In genomic region chr17:35313875-35314409, GRCh38 we compare ENCODE assay signal across 8 cellular contexts. TPM values are rescaled to one million over a fixed set of nuclear protein-coding genes. Genes with fewer than 3 reads are reported as not detected.
A peak's percentile ranks its signal among the peaks of the same experiment; 100 is the strongest.
DNase-seq lines count a peak whose midpoint lies in the region; ATAC-seq, FAIRE-seq and TF ChIP-seq lines count a peak whose summit lies in the region.

No MANE protein-coding gene starts in this region.

- H3K4me1 Mint-ChIP-seq in GM23338 = peaks cover 30% of the 10 kb centered on the region
- H3K4me1 Mint-ChIP-seq in activated T-cell treated with anti-CD3 and anti-CD28 coated beads, Interleukin-2, amount 50 U/mL, for 4 hours (ENCODE audit: low read depth) = peaks cover 43% of the 10 kb centered on the region

- H3K9me3 Mint-ChIP-seq in GM23338 = peaks cover 9% of the 10 kb centered on the region
- H3K9me3 Mint-ChIP-seq in activated T-cell treated with anti-CD3 and anti-CD28 coated beads, Interleukin-2, amount 50 U/mL, for 4 hours = no peaks in the 10 kb centered on the region

- no peak for FAIRE-seq in H54 (lab: Jason Lieb, UNC)

- peak overlapping the region; percentile 79 for H3K4me3 Mint-ChIP-seq in GM23338
- H3K4me3 Mint-ChIP-seq in activated T-cell treated with anti-CD3 and anti-CD28 coated beads, Interleukin-2, amount 50 U/mL, for 4 hours = peak overlapping the region; percentile 86

- H3K27ac ChIP-seq in GM23338 (ENCODE audit: low read depth) = no peak overlapping the region

- peaks cover 7% of the 10 kb centered on the region for H3K4me1 ChIP-seq in GM23338 (ENCODE audit: insufficient read depth)

- DNase-seq in GM23338 (ENCODE audit: low spot score) (peak; percentile 37), H54 (ENCODE audit: insufficient read length, low spot score) (no peak), SIG-M5 (lab: John Stamatoyannopoulos, UW) (no peak), HUDEP-2 (lab: John Stamatoyannopoulos, UW; ENCODE audit: unreplicated experiment in 76 of 76) (no peak)
- no peak for DNase-seq in activated T-cell treated with anti-CD3 and anti-CD28 coated beads, Interleukin-2, amount 50 U/mL, for 4 hours
- peak; percentile 4 for DNase-seq in stimulated activated CD4-positive, alpha-beta T cell treated with anti-CD3 and anti-CD28 coated beads, Interleukin-1b, Interleukin-23, amount 100 ng/mL, for 48 hours

- H3K4me3 ChIP-seq in GM23338 (peak overlapping the region; percentile 73), iPS-11a (ENCODE audit: low read depth, low read length) (peak overlapping the region; percentile 35)

- H3K79me2 ChIP-seq in GM23338 (replicated peaks; ENCODE audit: insufficient read depth) = no peaks in the 10 kb centered on the region

- H2AFZ ChIP-seq in GM23338 = peak overlapping the region; percentile 99

- 0 out of 2 replicates have a peak, but pooled peaks cover 4% of the 10 kb centered on the region for H4K20me1 ChIP-seq in GM23338 (replicated peaks; ENCODE audit: insufficient read depth)

- no peaks in the 10 kb centered on the region; the same call in 2 of the 3 replicates for H3K36me3 Mint-ChIP-seq in GM23338 (ENCODE audit: low read depth)
- no peaks in the 10 kb centered on the region for H3K36me3 Mint-ChIP-seq in activated T-cell treated with anti-CD3 and anti-CD28 coated beads, Interleukin-2, amount 50 U/mL, for 4 hours (ENCODE audit: insufficient read depth)

- H3F3A ChIP-seq in GM23338 (replicated peaks; ENCODE audit: low read depth) = 0 out of 2 replicates have a peak, but pooled peaks cover 3% of the 10 kb centered on the region

- H3K9me2 ChIP-seq in GM23338 (ENCODE audit: insufficient read depth) = no peaks in the 10 kb centered on the region

- ATAC-seq in GM23338 (peak; percentile 10), GM19351 (IDR thresholded peaks at IDR 0.05; ENCODE audit: unreplicated experiment) (no peak)
- no peak for ATAC-seq in activated T-cell treated with anti-CD3 and anti-CD28 coated beads, Interleukin-2, amount 50 U/mL, for 4 hours

- H3K36me3 ChIP-seq in GM23338 (ENCODE audit: insufficient read depth) = no peaks in the 10 kb centered on the region

- no peak for TF ChIP-seq CTCF in GM23338 (conservative IDR thresholded peaks at IDR 0.05; ENCODE audit: low read depth in 2 of 2)

- peak overlapping the region; percentile 85 for H3K4me2 ChIP-seq in GM23338

- H3K27me3 Mint-ChIP-seq in GM23338 (ENCODE audit: insufficient read depth, low read depth, poor library complexity) = peaks cover 13% of the 10 kb centered on the region
- no peaks in the 10 kb centered on the region for H3K27me3 Mint-ChIP-seq in activated T-cell treated with anti-CD3 and anti-CD28 coated beads, Interleukin-2, amount 50 U/mL, for 4 hours (ENCODE audit: low read depth)

- no peak for TF ChIP-seq POLR2A in H54 (IDR thresholded peaks at IDR 0.05; ENCODE audit: low read depth, low read length)

- peaks cover 37% of the 10 kb centered on the region for H3K27me3 ChIP-seq in GM23338 (ENCODE audit: insufficient read depth)

- no peak overlapping the region for H3K27ac Mint-ChIP-seq in GM23338

TF ChIP-seq in GM23338, 12 proteins besides CTCF, POLR2A, EP300 and RAD21:
- TF ChIP-seq JUNB (IDR thresholded peaks at IDR 0.05; ENCODE audit: unreplicated experiment) (no peak), EZH2 (IDR thresholded peaks at IDR 0.05; ENCODE audit: low read depth, unreplicated experiment) (peak; percentile 29)

RNA-seq across cellular contexts. Expression of gene SLFN11, which starts 59.5 kb away (rescaled TPM):
- total RNA-seq in GM23338 (2014; rRNA removed; shearing (Covaris generic)) = 0.04 TPM in 1 of 2 replicates, not detected in the other
- polyA plus RNA-seq in GM23338 (2016; fragmentation: Nextera tagmentation; extraction: Ambion mirVana) = 0.19 TPM in 1 of 2 replicates, not detected in the other
- total RNA-seq in activated T-cell treated with anti-CD3 and anti-CD28 coated beads, Interleukin-2, amount 50 U/mL, for 4 hours = 10 to 100 TPM; 13.4 to 17.0 (median 16.8) TPM

Comparison
In these comparisons a context has a peak if more than half of its experiments do, and no peak if none do; other contexts are left out.
1. DNase-seq: peak in GM23338 (single experiment) and stimulated activated CD4-positive, alpha-beta T cell treated with anti-CD3 and anti-CD28 coated beads, Interleukin-1b, Interleukin-23, amount 100 ng/mL, for 48 hours (single experiment); none in activated T-cell treated with anti-CD3 and anti-CD28 coated beads, Interleukin-2, amount 50 U/mL, for 4 hours (single experiment), H54 (single experiment), SIG-M5 (single experiment) and HUDEP-2 (0 of 76).
2. RNA of gene SLFN11, which starts 59.5 kb away (total RNA-seq): 13.4 to 17.0 TPM in activated T-cell treated with anti-CD3 and anti-CD28 coated beads, Interleukin-2, amount 50 U/mL, for 4 hours; 0.04 TPM in GM23338; every median in the first group is over 10 times any median in the second.